22 cellular contexts compared by ENCODE assay signal in the genomic region with DNA sequence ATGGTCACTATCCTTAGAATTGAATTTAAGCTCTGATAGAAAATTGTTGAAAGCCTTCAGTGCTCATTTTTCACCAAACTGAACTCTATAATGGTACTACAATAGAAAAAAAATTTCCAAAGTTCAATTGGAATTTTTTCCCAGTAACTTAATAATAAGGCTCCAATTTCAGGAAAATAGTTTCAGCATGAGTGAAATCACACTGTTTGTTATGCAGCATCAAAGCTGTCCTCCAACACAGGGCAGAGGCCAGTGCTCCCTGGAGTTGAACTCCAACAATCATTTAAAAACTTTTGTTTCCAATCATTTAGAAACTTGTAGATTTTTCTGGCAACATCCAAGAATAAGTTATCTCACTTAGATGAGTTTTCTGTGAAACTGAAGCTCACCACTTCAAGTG.
"Had no signal": no experiment of that assay in that cellular context is flagged by ENCODE, and none has a peak within 500 bp of the region (broad histone marks: within the 10 kb centered on the region; RNA-seq: fewer than 3 reads in every experiment).

No MANE protein-coding gene starts in this region.

- FAIRE-seq: endothelial cell of umbilical vein, keratinocyte had no signal

- H3K36me3 ChIP-seq: colonic mucosa, gastrocnemius medialis, prostate gland, right lobe of liver, spleen, tibial artery, upper lobe of left lung, uterus had no signal

- H3K4me3 ChIP-seq: colonic mucosa, gastrocnemius medialis, lung, prostate gland, right lobe of liver, spleen, tibial artery, upper lobe of left lung, uterus had no signal

- H3K27me3 ChIP-seq: colonic mucosa, gastrocnemius medialis, right lobe of liver, tibial artery, upper lobe of left lung, uterus had no signal

- DNase-seq: colonic mucosa; dermis blood vessel endothelial cell; gastrocnemius medialis; left colon; left ventricle myocardium superior; mesendoderm; naive thymus-derived CD4-positive, alpha-beta T cell; nephron progenitor cell; retina; right lobe of liver; spleen; stimulated activated CD4-positive, alpha-beta T cell treated with anti-CD3 and anti-CD28 coated beads, Interleukin-15, amount 100 ng/mL, for 24 hours; stimulated activated CD4-positive, alpha-beta T cell treated with anti-CD3 and anti-CD28 coated beads, Interleukin-1b, Interleukin-23, amount 100 ng/mL, for 48 hours; stimulated activated CD4-positive, alpha-beta T cell treated with anti-CD3 and anti-CD28 coated beads, Interleukin-4, amount 100 ng/mL, for 24 hours; tibial artery; uterus had no signal

- ATAC-seq: gastrocnemius medialis; left colon; left ventricle myocardium superior; naive thymus-derived CD4-positive, alpha-beta T cell; right lobe of liver; stimulated activated memory B cell treated with anti-CD40 and anti-IgM and Interleukin-4, amounts not matched to agents 10 μg/mL and 1 μg/mL and 100 μg/mL, for 72 hours had no signal
